Comparison of ENCODE assay signal across 19 cellular contexts in genomic region chr2:1803217-1804115, GRCh38. TPM values are rescaled to one million over a fixed set of nuclear protein-coding genes. Genes with fewer than 3 reads are reported as not detected.
"Had no signal": no experiment of that assay in that cellular context is flagged by ENCODE, and none has a peak within 500 bp of the region (broad histone marks: within the 10 kb centered on the region; RNA-seq: fewer than 3 reads in every experiment).

No MANE protein-coding gene starts in this region.

- H3K36me3 Mint-ChIP-seq: activated CD4-positive, alpha-beta memory T cell treated with anti-CD3 and anti-CD28 coated beads for 36 hours; activated CD8-positive, alpha-beta memory T cell treated with anti-CD3 and anti-CD28 coated beads, Interleukin-2, amount 10 ng/mL, durations not matched to agents 7 days and 5 days had no signal

- H3K36me3 ChIP-seq: adrenal gland, colonic mucosa, esophagus squamous epithelium, suprapubic skin had no signal

- ATAC-seq: activated CD4-positive, alpha-beta T cell treated with anti-CD3 and anti-CD28 coated beads for 36 hours; activated CD8-positive, alpha-beta memory T cell treated with anti-CD3 and anti-CD28 coated beads, Interleukin-2, amount 10 ng/mL, durations not matched to agents 7 days and 5 days; T-helper 17 cell had no signal

- H3K27ac ChIP-seq: adrenal gland, colonic mucosa, esophagus squamous epithelium, suprapubic skin had no signal

- H3K9me3 ChIP-seq: adrenal gland, colonic mucosa, esophagus squamous epithelium, suprapubic skin had no signal

- H3K9me3 Mint-ChIP-seq: activated CD4-positive, alpha-beta memory T cell treated with anti-CD3 and anti-CD28 coated beads for 36 hours; neural crest cell had no signal

- DNase-seq: activated CD4-positive, alpha-beta memory T cell treated with anti-CD3 and anti-CD28 coated beads for 36 hours; activated CD4-positive, alpha-beta T cell treated with anti-CD3 and anti-CD28 coated beads for 36 hours; activated CD8-positive, alpha-beta memory T cell treated with anti-CD3 and anti-CD28 coated beads, Interleukin-2, amount 10 ng/mL, durations not matched to agents 7 days and 5 days; activated naive CD4-positive, alpha-beta T cell treated with anti-CD3 and anti-CD28 coated beads, Interleukin-2, amount 50 U/mL, for 16 hours; activated T-cell treated with anti-CD3 and anti-CD28 coated beads, Interleukin-2, amount 50 U/mL, for 1 hour; adrenal gland; colonic mucosa; effector CD4-positive, alpha-beta T cell; esophagus squamous epithelium; hippocampal formation; mesendoderm; small intestine; stimulated activated CD4-positive, alpha-beta T cell treated with anti-CD3 and anti-CD28 coated beads, Interleukin-4, amount 100 ng/mL, for 4 hours; stimulated activated CD8-positive, alpha-beta memory T cell treated with anti-CD3 and anti-CD28 coated beads, Interleukin-4, amount 100 ng/mL, for 48 hours; stimulated activated naive CD4-positive, alpha-beta T cell treated with Interleukin-2 at 50 U/mL for 16 hours; T-helper 17 cell had no signal

- H3K27ac Mint-ChIP-seq: activated CD4-positive, alpha-beta memory T cell treated with anti-CD3 and anti-CD28 coated beads for 36 hours; activated CD4-positive, alpha-beta T cell treated with anti-CD3 and anti-CD28 coated beads for 36 hours; activated CD8-positive, alpha-beta memory T cell treated with anti-CD3 and anti-CD28 coated beads, Interleukin-2, amount 10 ng/mL, durations not matched to agents 7 days and 5 days; activated T-helper 2 cell treated with anti-CD3 and anti-CD28 coated beads, Interferon-gamma antibody, Interleukin-2, Interleukin-4, amounts not matched to agents 10 μg/mL and 5 μg/mL and 100 μg/mL, durations not matched to agents 14 hours and 24 hours and 36 hours; T-helper 17 cell had no signal

- H3K4me3 ChIP-seq: adrenal gland, colonic mucosa, esophagus squamous epithelium, suprapubic skin had no signal

- H3K4me1 ChIP-seq: adrenal gland, colonic mucosa, suprapubic skin had no signal

- H3K27me3 ChIP-seq: adrenal gland, colonic mucosa, esophagus squamous epithelium had no signal

RNA-seq across cellular contexts. Expression of gene PXDN, which starts 59.2 kb away (rescaled TPM):
- total RNA-seq: activated CD4-positive, alpha-beta memory T cell treated with anti-CD3 and anti-CD28 coated beads for 36 hours; T-helper 17 cell had no signal
